Comparison of ENCODE assay signal across 8 cellular contexts in genomic region chr16:70685938-70686375, GRCh38. TPM values are rescaled to one million over a fixed set of nuclear protein-coding genes. Genes with fewer than 3 reads are reported as not detected.
DNase-seq lines count a peak whose midpoint lies in the region; ATAC-seq and TF ChIP-seq lines count a peak whose summit lies in the region.

MTSS2 (minus strand) TSS chr16:70686053; CDS start chr16:70685791, 262 bp downstream.

- intact Hi-C loops in mucosa of descending colon (cut with DNase I, micrococcal nuclease) = loop anchor here (10.0 kb wide), 2 partner anchors 49 to 89 kb away; no protein-coding TSS in a partner anchor

- H3K4me1 ChIP-seq in mucosa of descending colon (ENCODE audit: low read depth) (peaks cover 40% of the 10 kb centered on the region), tibial nerve (peaks cover 5 to 91% (median 83%) of the 10 kb centered on the region in 4 donors)

- no peaks in the 10 kb centered on the region for H3K27me3 ChIP-seq in tibial nerve

- TF ChIP-seq CTCF in mucosa of descending colon (IDR thresholded peaks at IDR 0.05) (no peak), tibial nerve (IDR thresholded peaks at IDR 0.05) (peak in 1 of 5 experiments; percentile 15)

- H3K36me3 ChIP-seq in mucosa of descending colon (ENCODE audit: low read depth) (no peaks in the 10 kb centered on the region), tibial nerve (no peaks in the 10 kb centered on the region)

- peak; percentile 46 for ATAC-seq in mucosa of descending colon
- ATAC-seq in GM19324 (IDR thresholded peaks at IDR 0.05; ENCODE audit: low FRiP score, unreplicated experiment) = no peak

- TF ChIP-seq EP300 in tibial nerve (IDR thresholded peaks at IDR 0.05) = peak in 1 of 2 donors; percentile 65

- peak within 1 kb of the TSS; percentile 80 to 97 (median 86) for H3K27ac ChIP-seq in tibial nerve

- H3K4me3 ChIP-seq in mucosa of descending colon (peak within 1 kb of the TSS; percentile 30), tibial nerve (peak within 1 kb of the TSS; percentile 58 to 66 (median 62))

- DNase-seq in activated CD4-positive, alpha-beta T cell treated with anti-CD3 and anti-CD28 coated beads for 48 hours = peak; percentile 35
- no peak for DNase-seq in activated CD4-positive, alpha-beta T cell treated with anti-CD3 and anti-CD28 coated beads for 1 hour
- DNase-seq in NCI-H146 (lab: John Stamatoyannopoulos, UW) (peak; percentile 76), fibroblast of gingiva (ENCODE audit: low read depth) (peak; percentile 94), mucosa of descending colon (peak; percentile 65 to 80 (median 73)), tibial nerve (ENCODE audit: low spot score in 2 of 2) (peak; percentile 72 to 74)
- DNase-seq in activated CD8-positive, alpha-beta memory T cell treated with anti-CD3 and anti-CD28 coated beads, Interleukin-2, amount 50 U/mL, for 4 hours = peak; percentile 50

- WGBS in tibial nerve, 2 donors = 0% methylated on average over 5 to 53 of the region's 72 CpGs

- no peaks in the 10 kb centered on the region for H3K9me3 ChIP-seq in mucosa of descending colon
- H3K9me3 ChIP-seq in tibial nerve = no peaks in the 10 kb centered on the region

- peak; percentile 46 to 63 for TF ChIP-seq POLR2A in tibial nerve (IDR thresholded peaks at IDR 0.05)

RNA-seq across cellular contexts. Expression of gene MTSS2, which starts in this region (rescaled TPM):
- total RNA-seq in mucosa of descending colon = 100 to 1,000 TPM in 1 of 3 donors, 10 to 100 TPM in 2; 11.8 to 151 (median 28.2) TPM
- total RNA-seq in tibial nerve = 10 to 100 TPM; 24.1 to 40.6 (median 35.4) TPM
